In the genomic region with DNA sequence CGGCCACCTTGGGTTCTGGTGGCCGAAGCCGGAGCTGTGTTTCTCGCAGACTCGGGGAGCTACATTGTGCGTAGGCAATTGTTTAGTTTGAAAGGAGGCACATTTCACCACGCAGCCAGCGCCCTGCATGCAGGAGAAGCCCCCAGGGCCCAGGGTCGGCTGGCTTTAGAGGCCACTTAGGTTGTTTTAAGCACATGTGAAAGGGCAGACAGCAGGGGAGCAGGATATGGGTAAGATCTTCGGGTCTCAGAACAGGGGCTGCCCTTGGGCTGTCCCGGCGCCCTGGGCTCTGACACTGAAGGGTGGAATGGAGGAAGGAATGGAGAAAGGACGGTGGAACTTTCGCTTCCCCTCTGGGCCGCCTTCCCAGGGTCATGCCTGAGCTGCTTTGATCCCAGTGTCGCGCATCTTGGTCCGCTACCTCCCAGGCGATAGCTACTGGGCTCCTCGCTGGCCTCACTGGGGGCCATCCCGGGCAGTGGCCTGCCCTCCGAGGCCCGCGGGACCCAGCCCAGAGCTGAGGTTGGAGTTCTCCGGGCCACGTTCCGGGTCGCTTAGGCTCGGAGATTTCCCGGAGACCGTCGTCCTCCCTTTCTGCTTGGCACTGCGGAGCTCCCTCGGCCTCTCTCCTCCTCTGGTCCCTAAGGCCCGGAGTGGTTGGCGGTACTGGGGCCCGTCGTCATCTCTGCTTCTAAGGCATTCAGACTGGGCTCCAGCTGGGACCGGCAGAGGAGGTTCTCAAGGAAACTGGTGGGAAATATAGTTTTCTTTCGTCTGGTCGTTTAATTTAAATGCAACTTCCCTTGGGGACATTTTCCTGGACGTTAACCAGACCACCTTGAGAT, we compare ENCODE assay signal across 2 cellular contexts.
TF ChIP-seq lines count a peak whose summit lies in the region.

No MANE protein-coding gene starts in this region.

TF ChIP-seq in SK-N-SH, 30 proteins besides CTCF, POLR2A, EP300 and RAD21 (continued from another document):
- TF ChIP-seq SIN3A (IDR thresholded peaks at IDR 0.05; ENCODE audit: borderline replicate concordance, low read depth, low read length) (no peak), ELF1 (IDR thresholded peaks at IDR 0.05) (no peak), MEF2A (IDR thresholded peaks at IDR 0.05; ENCODE audit: borderline replicate concordance, low read depth) (no peak), TCF12 (IDR thresholded peaks at IDR 0.05) (no peak), GATA2 (CRISPR knock-in tag; IDR thresholded peaks at IDR 0.05) (no peak), EZH2phosphoT487 (IDR thresholded peaks at IDR 0.05; ENCODE audit: borderline replicate concordance, low read depth) (no peak), GABPA (IDR thresholded peaks at IDR 0.05; ENCODE audit: low read depth) (no peak), FOSL2 (IDR thresholded peaks at IDR 0.05; ENCODE audit: borderline replicate concordance, low read depth) (no peak), FOXJ3 (CRISPR knock-in tag; IDR thresholded peaks at IDR 0.05) (no peak), TEAD4 (IDR thresholded peaks at IDR 0.05; ENCODE audit: borderline replicate concordance, insufficient read depth) (no peak), TAF1 (IDR thresholded peaks at IDR 0.05; ENCODE audit: borderline replicate concordance, low read depth, low read length) (no peak)
- TF ChIP-seq, protein P1, sequence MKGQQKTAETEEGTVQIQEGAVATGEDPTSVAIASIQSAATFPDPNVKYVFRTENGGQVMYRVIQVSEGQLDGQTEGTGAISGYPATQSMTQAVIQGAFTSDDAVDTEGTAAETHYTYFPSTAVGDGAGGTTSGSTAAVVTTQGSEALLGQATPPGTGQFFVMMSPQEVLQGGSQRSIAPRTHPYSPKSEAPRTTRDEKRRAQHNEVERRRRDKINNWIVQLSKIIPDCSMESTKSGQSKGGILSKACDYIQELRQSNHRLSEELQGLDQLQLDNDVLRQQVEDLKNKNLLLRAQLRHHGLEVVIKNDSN (IDR thresholded peaks at IDR 0.05; ENCODE audit: borderline replicate concordance, low read depth): no peak
- TF ChIP-seq, protein P2, sequence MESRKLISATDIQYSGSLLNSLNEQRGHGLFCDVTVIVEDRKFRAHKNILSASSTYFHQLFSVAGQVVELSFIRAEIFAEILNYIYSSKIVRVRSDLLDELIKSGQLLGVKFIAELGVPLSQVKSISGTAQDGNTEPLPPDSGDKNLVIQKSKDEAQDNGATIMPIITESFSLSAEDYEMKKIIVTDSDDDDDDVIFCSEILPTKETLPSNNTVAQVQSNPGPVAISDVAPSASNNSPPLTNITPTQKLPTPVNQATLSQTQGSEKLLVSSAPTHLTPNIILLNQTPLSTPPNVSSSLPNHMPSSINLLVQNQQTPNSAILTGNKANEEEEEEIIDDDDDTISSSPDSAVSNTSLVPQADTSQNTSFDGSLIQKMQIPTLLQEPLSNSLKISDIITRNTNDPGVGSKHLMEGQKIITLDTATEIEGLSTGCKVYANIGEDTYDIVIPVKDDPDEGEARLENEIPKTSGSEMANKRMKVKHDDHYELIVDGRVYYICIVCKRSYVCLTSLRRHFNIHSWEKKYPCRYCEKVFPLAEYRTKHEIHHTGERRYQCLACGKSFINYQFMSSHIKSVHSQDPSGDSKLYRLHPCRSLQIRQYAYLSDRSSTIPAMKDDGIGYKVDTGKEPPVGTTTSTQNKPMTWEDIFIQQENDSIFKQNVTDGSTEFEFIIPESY (IDR thresholded peaks at IDR 0.05; ENCODE audit: borderline replicate concordance, low read depth): no peak
- TF ChIP-seq, protein P3, sequence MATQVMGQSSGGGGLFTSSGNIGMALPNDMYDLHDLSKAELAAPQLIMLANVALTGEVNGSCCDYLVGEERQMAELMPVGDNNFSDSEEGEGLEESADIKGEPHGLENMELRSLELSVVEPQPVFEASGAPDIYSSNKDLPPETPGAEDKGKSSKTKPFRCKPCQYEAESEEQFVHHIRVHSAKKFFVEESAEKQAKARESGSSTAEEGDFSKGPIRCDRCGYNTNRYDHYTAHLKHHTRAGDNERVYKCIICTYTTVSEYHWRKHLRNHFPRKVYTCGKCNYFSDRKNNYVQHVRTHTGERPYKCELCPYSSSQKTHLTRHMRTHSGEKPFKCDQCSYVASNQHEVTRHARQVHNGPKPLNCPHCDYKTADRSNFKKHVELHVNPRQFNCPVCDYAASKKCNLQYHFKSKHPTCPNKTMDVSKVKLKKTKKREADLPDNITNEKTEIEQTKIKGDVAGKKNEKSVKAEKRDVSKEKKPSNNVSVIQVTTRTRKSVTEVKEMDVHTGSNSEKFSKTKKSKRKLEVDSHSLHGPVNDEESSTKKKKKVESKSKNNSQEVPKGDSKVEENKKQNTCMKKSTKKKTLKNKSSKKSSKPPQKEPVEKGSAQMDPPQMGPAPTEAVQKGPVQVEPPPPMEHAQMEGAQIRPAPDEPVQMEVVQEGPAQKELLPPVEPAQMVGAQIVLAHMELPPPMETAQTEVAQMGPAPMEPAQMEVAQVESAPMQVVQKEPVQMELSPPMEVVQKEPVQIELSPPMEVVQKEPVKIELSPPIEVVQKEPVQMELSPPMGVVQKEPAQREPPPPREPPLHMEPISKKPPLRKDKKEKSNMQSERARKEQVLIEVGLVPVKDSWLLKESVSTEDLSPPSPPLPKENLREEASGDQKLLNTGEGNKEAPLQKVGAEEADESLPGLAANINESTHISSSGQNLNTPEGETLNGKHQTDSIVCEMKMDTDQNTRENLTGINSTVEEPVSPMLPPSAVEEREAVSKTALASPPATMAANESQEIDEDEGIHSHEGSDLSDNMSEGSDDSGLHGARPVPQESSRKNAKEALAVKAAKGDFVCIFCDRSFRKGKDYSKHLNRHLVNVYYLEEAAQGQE (IDR thresholded peaks at IDR 0.05; ENCODE audit: low read depth, low read length): no peak

TF ChIP-seq in SK-N-SH treated with all-trans-retinoic acid at 6 μM for 48 hours, 23 proteins besides CTCF, POLR2A, EP300 and RAD21 (continued from another document):
- TF ChIP-seq PATZ1 (CRISPR knock-in tag; IDR thresholded peaks at IDR 0.05; ENCODE audit: borderline replicate concordance) (no peak), TSHZ2 (CRISPR knock-in tag; IDR thresholded peaks at IDR 0.05) (no peak), ZFP3 (CRISPR knock-in tag; IDR thresholded peaks at IDR 0.05) (no peak)
TF ChIP-seq in SK-N-SH treated with all-trans-retinoic acid at 6 μM for 48 hours: peak in this region for 0.
